In genomic region chr9:131282175-131282574, GRCh38 we compare ENCODE assay signal across 14 cellular contexts. TPM values are rescaled to one million over a fixed set of nuclear protein-coding genes. Genes with fewer than 3 reads are reported as not detected.
DNase-seq lines count a peak whose midpoint lies in the region; ATAC-seq and TF ChIP-seq lines count a peak whose summit lies in the region.
"Had no signal": no experiment of that assay in that cellular context is flagged by ENCODE, and none has a peak within 500 bp of the region (broad histone marks: within the 10 kb centered on the region; RNA-seq: fewer than 3 reads in every experiment).

No MANE protein-coding gene starts in this region.

- no peak overlapping the region for H4K91ac ChIP-seq in neuronal stem cell (ENCODE audit: low read depth, low read length, poor library complexity)

- H3K4me1 Mint-ChIP-seq in activated CD4-positive, alpha-beta T cell treated with anti-CD3 and anti-CD28 coated beads, Interleukin-2, amount 10 ng/mL, durations not matched to agents 24 days and 14 days: peaks cover 21% of the 10 kb centered on the region
- peaks cover 16% of the 10 kb centered on the region for H3K4me1 Mint-ChIP-seq in glutamatergic neuron (ENCODE audit: low read depth, unreplicated experiment)

- H3K27ac ChIP-seq in HUES64 (ENCODE audit: low read depth, low read length): no peak overlapping the region
- H3K27ac ChIP-seq in neuronal stem cell (replicated peaks; ENCODE audit: low read length): no peak overlapping the region
- H3K27ac ChIP-seq in Peyer's patch: no peak overlapping the region
- H3K27ac ChIP-seq: left lung had no signal

- peak overlapping the region; percentile 20 for H3K4me3 Mint-ChIP-seq in activated CD4-positive, alpha-beta T cell treated with anti-CD3 and anti-CD28 coated beads, Interleukin-2, amount 10 ng/mL, durations not matched to agents 24 days and 14 days
- peak overlapping the region; percentile 79 for H3K4me3 Mint-ChIP-seq in glutamatergic neuron (ENCODE audit: unreplicated experiment)

- TF ChIP-seq CTCF in glutamatergic neuron (IDR thresholded peaks at IDR 0.05; ENCODE audit: partially characterized antibody, unreplicated experiment): no peak
- no peak for TF ChIP-seq CTCF in Peyer's patch (IDR thresholded peaks at IDR 0.05)

- H2BK5ac ChIP-seq in neuronal stem cell (ENCODE audit: low read length): no peak overlapping the region

- H3K36me3 ChIP-seq in HUES64 (ENCODE audit: insufficient read depth, low read length) (no peaks in the 10 kb centered on the region), neuronal stem cell (replicated peaks in 1 of 2; ENCODE audit: control insufficient read depth in 2 of 2, insufficient read depth in 2 of 2, low read length in 2 of 2) (no peaks in the 10 kb centered on the region), Peyer's patch (no peaks in the 10 kb centered on the region)
- H3K36me3 ChIP-seq: left lung had no signal

- no peak overlapping the region for H2AFZ ChIP-seq in neuronal stem cell (ENCODE audit: low read length)

- H2BK12ac ChIP-seq in neuronal stem cell (ENCODE audit: low read length): peak overlapping the region; percentile 33

- ATAC-seq in HG03095 (IDR thresholded peaks at IDR 0.05; ENCODE audit: unreplicated experiment): no peak
- ATAC-seq: left lung had no signal

- H3K14ac ChIP-seq in neuronal stem cell (ENCODE audit: low read length): peak overlapping the region; percentile 15

- H3K79me1 ChIP-seq in neuronal stem cell (ENCODE audit: low read depth, low read length): no peaks in the 10 kb centered on the region

- H3K9me3 ChIP-seq in HUES64 (ENCODE audit: insufficient read depth, low read depth, low read length) (no peaks in the 10 kb centered on the region), neuronal stem cell (replicated peaks in 1 of 2; ENCODE audit: control insufficient read depth in 2 of 2, insufficient read depth in 1 of 2, low read depth in 1 of 2, low read length in 2 of 2) (peaks cover 0 to 2% of the 10 kb centered on the region in 2 donors), Peyer's patch (no peaks in the 10 kb centered on the region)
- H3K9me3 ChIP-seq: left lung had no signal

- H3K4me1 ChIP-seq in HUES64 (ENCODE audit: insufficient read depth, low read length): peaks cover 3% of the 10 kb centered on the region; the same call in 1 of the 2 replicates
- peaks cover 8 to 23% of the 10 kb centered on the region in 2 donors for H3K4me1 ChIP-seq in neuronal stem cell (ENCODE audit: control insufficient read depth in 2 of 2, insufficient read depth in 1 of 2, low read depth in 1 of 2, low read length in 2 of 2)
- H3K4me1 ChIP-seq in Peyer's patch: peaks cover 0 to 18% (median 2%) of the 10 kb centered on the region in 4 donors

- peak overlapping the region; percentile 34 for H3K23ac ChIP-seq in neuronal stem cell (ENCODE audit: low read depth, low read length, poor library complexity)

- H2BK120ac ChIP-seq in neuronal stem cell (ENCODE audit: low read depth, low read length): no peak overlapping the region

- H3K27me3 ChIP-seq in HUES64 (ENCODE audit: insufficient read depth, low read length) (peaks cover 33% of the 10 kb centered on the region), neuronal stem cell (ENCODE audit: control insufficient read depth in 3 of 3, insufficient read depth in 3 of 3, low read depth in 1 of 3, low read length in 3 of 3) (peaks cover 0 to 51% (median 16%) of the 10 kb centered on the region in 3 experiments), Peyer's patch (no peaks in the 10 kb centered on the region)

- no peak overlapping the region for H3K4me2 ChIP-seq in neuronal stem cell (ENCODE audit: insufficient read depth, low read length, poor library complexity, severe bottlenecking)

- H2AK5ac ChIP-seq in neuronal stem cell (ENCODE audit: low read depth, low read length): peak overlapping the region; percentile 1

- no peak for TF ChIP-seq POLR2A in Peyer's patch (IDR thresholded peaks at IDR 0.05)

- H3K4me3 ChIP-seq in HUES64 (ENCODE audit: low read length) (0 out of 2 replicates have a peak overlapping the region, but pooled peaks have one; percentile 44), neuronal stem cell (ENCODE audit: low read length in 2 of 2) (peak overlapping the region in 1 of 2 donors; percentile 3), Peyer's patch (no peak overlapping the region)
- H3K4me3 ChIP-seq: left lung had no signal

- WGBS in HUES64: 87% methylated on average over 4 of the region's 4 CpGs
- WGBS in neuronal stem cell (ENCODE audit: extremely low coverage in 2 of 2, insufficient read length in 2 of 2, insufficient replicate concordance in 1 of 2), 2 donors: 100% methylated on average over 3 of the region's 4 CpGs; no CpG with 5 or more reads in 1 of the 2 donors

- no peak overlapping the region for H3K27ac Mint-ChIP-seq in activated CD4-positive, alpha-beta T cell treated with anti-CD3 and anti-CD28 coated beads, Interleukin-2, amount 10 ng/mL, durations not matched to agents 24 days and 14 days
- H3K27ac Mint-ChIP-seq in glutamatergic neuron (ENCODE audit: unreplicated experiment): peak overlapping the region; percentile 45
- H3K27ac Mint-ChIP-seq: IgD-negative memory B cell had no signal

- H3K4ac ChIP-seq in neuronal stem cell (ENCODE audit: low read length): no peak overlapping the region

- H3K9me3 Mint-ChIP-seq in activated CD4-positive, alpha-beta T cell treated with anti-CD3 and anti-CD28 coated beads, Interleukin-2, amount 10 ng/mL, durations not matched to agents 24 days and 14 days: no peaks in the 10 kb centered on the region
- peaks cover 12% of the 10 kb centered on the region for H3K9me3 Mint-ChIP-seq in glutamatergic neuron (ENCODE audit: unreplicated experiment)
- H3K9me3 Mint-ChIP-seq: IgD-negative memory B cell had no signal

- no peaks in the 10 kb centered on the region for H3K36me3 Mint-ChIP-seq in activated CD4-positive, alpha-beta T cell treated with anti-CD3 and anti-CD28 coated beads, Interleukin-2, amount 10 ng/mL, durations not matched to agents 24 days and 14 days (ENCODE audit: low read depth)
- H3K36me3 Mint-ChIP-seq in glutamatergic neuron (ENCODE audit: unreplicated experiment): no peaks in the 10 kb centered on the region
- H3K36me3 Mint-ChIP-seq: IgD-negative memory B cell had no signal

- H3K9ac ChIP-seq in HUES64 (ENCODE audit: low read depth, low read length) (no peak overlapping the region), neuronal stem cell (ENCODE audit: low read depth, low read length, poor library complexity) (peak overlapping the region; percentile 6)

- intact Hi-C loops in activated CD4-positive, alpha-beta T cell treated with anti-CD3 and anti-CD28 coated beads, Interleukin-2, amount 10 ng/mL, durations not matched to agents 24 days and 14 days (cut with micrococcal nuclease): no loop called here

- peak overlapping the region; percentile 44 for H4K8ac ChIP-seq in neuronal stem cell (ENCODE audit: low read depth, low read length)

- no peak for DNase-seq in activated CD4-positive, alpha-beta T cell treated with anti-CD3 and anti-CD28 coated beads, Interleukin-2, amount 10 ng/mL, durations not matched to agents 24 days and 14 days
- no peak for DNase-seq in activated CD4-positive, alpha-beta T cell treated with anti-CD3 and anti-CD28 coated beads for 4 hours
- no peak for DNase-seq in glutamatergic neuron
- no peak for DNase-seq in neuronal stem cell (ENCODE audit: low spot score)
- no peak for DNase-seq in Peyer's patch
- no peak for DNase-seq in NCI-H2029 treated with DMSO at 0.1 percent for 48 hours (lab: John Stamatoyannopoulos, UW)
- DNase-seq: activated effector memory CD4-positive, alpha-beta T cell treated with anti-CD3 and anti-CD28 coated beads, Interleukin-2, amount 50 U/mL, for 16 hours; left lung; NCI-H1092 treated with DMSO at 0.1 percent for 48 hours; NCI-H345; stimulated activated CD4-positive, alpha-beta T cell treated with anti-CD3 and anti-CD28 coated beads, Interleukin-12 subunit alpha, Interleukin-12 subunit beta, amount 100 ng/mL, for 4 hours had no signal

- H3K27me3 Mint-ChIP-seq in activated CD4-positive, alpha-beta T cell treated with anti-CD3 and anti-CD28 coated beads, Interleukin-2, amount 10 ng/mL, durations not matched to agents 24 days and 14 days: peaks cover 29% of the 10 kb centered on the region
- peaks cover 16% of the 10 kb centered on the region for H3K27me3 Mint-ChIP-seq in glutamatergic neuron (ENCODE audit: unreplicated experiment)

- H3K18ac ChIP-seq in neuronal stem cell (ENCODE audit: low read length): no peak overlapping the region

- H2BK15ac ChIP-seq in neuronal stem cell (ENCODE audit: low read length): peak overlapping the region; percentile 46

RNA-seq across cellular contexts. Expression of gene FAM78A, which starts 5.9 kb away (rescaled TPM):
- 51.6 and 55.1 TPM in 2 replicates for total RNA-seq in activated CD4-positive, alpha-beta T cell treated with anti-CD3 and anti-CD28 coated beads, Interleukin-2, amount 10 ng/mL, durations not matched to agents 24 days and 14 days
- 1.8 TPM for polyA plus RNA-seq in HUES64 (2013, experiment 1 of 2)
- polyA plus RNA-seq in HUES64 (2013, experiment 2 of 2): 2.0 TPM
- total RNA-seq in glutamatergic neuron (ENCODE audit: unreplicated experiment): 14.9 TPM
- polyA plus RNA-seq in neuronal stem cell (2013, experiment 1 of 2): 2.7 TPM
- polyA plus RNA-seq in neuronal stem cell (2013, experiment 2 of 2): 2.5 TPM
- total RNA-seq in Peyer's patch: 1 to 10 TPM in 3 of 4 donors, under 1 TPM in 1; 0.95 to 8.3 (median 3.3) TPM

RNA-seq across cellular contexts. Expression of gene PLPP7, which starts 7.3 kb away (rescaled TPM):
- not detected in 2 replicates for total RNA-seq in activated CD4-positive, alpha-beta T cell treated with anti-CD3 and anti-CD28 coated beads, Interleukin-2, amount 10 ng/mL, durations not matched to agents 24 days and 14 days
- polyA plus RNA-seq in HUES64 (2013, experiment 1 of 2): 1.6 TPM
- polyA plus RNA-seq in HUES64 (2013, experiment 2 of 2): 1.8 TPM
- total RNA-seq in glutamatergic neuron (ENCODE audit: unreplicated experiment) (17.3 TPM), Peyer's patch (1 to 10 TPM; 1.3 to 3.3 (median 2.4) TPM)
- polyA plus RNA-seq in neuronal stem cell (2013, experiment 1 of 2): 4.2 TPM
- polyA plus RNA-seq in neuronal stem cell (2013, experiment 2 of 2): 4.1 TPM
